8 cellular contexts compared by ENCODE assay signal in genomic region chr3:182258538-182259177, GRCh38.
DNase-seq lines count a peak whose midpoint lies in the region; ATAC-seq and TF ChIP-seq lines count a peak whose summit lies in the region.

No MANE protein-coding gene starts in this region.

- H3K4me3 Mint-ChIP-seq in WTC11, result no peak overlapping the region
- H3K4me3 Mint-ChIP-seq in activated naive CD8-positive, alpha-beta T cell treated with anti-CD3 and anti-CD28 coated beads for 36 hours, result no peak overlapping the region

- CTCF ChIA-PET in WTC11 (lab: Charles Lee), result no interaction called here

- TF ChIP-seq CTCF in GM12864 (IDR thresholded peaks at IDR 0.05; ENCODE audit: low read depth, low read length, missing control alignments) (peak; percentile 51), WTC11 (IDR thresholded peaks at IDR 0.05) (no peak)

- H3K27me3 Mint-ChIP-seq in WTC11 (ENCODE audit: low read depth), result no peaks in the 10 kb centered on the region
- peaks cover 27% of the 10 kb centered on the region for H3K27me3 Mint-ChIP-seq in activated naive CD8-positive, alpha-beta T cell treated with anti-CD3 and anti-CD28 coated beads for 36 hours

- ATAC-seq in WTC11 (peak; percentile 61), HG03039 (IDR thresholded peaks at IDR 0.05; ENCODE audit: unreplicated experiment) (no peak), HG03520 (IDR thresholded peaks at IDR 0.05; ENCODE audit: unreplicated experiment) (no peak), GM19328 (IDR thresholded peaks at IDR 0.05; ENCODE audit: unreplicated experiment) (no peak)

- DNase-seq in GM12864 (ENCODE audit: low read depth) (no peak), NCI-H1417 treated with DMSO at 0.1 percent for 48 hours (lab: John Stamatoyannopoulos, UW) (peak; percentile 55), WTC11 (ENCODE audit: low spot score) (no peak), kidney tubule cell (ENCODE audit: low spot score) (peak; percentile 61)
- DNase-seq in activated naive CD8-positive, alpha-beta T cell treated with anti-CD3 and anti-CD28 coated beads for 36 hours, result no peak

- no peaks in the 10 kb centered on the region for H3K36me3 Mint-ChIP-seq in WTC11
- H3K36me3 Mint-ChIP-seq in activated naive CD8-positive, alpha-beta T cell treated with anti-CD3 and anti-CD28 coated beads for 36 hours, result no peaks in the 10 kb centered on the region

- H3K9me3 Mint-ChIP-seq in WTC11, result no peaks in the 10 kb centered on the region
- H3K9me3 Mint-ChIP-seq in activated naive CD8-positive, alpha-beta T cell treated with anti-CD3 and anti-CD28 coated beads for 36 hours, result no peaks in the 10 kb centered on the region

- POLR2A ChIA-PET in WTC11 (lab: Charles Lee), result no interaction called here

- peaks cover 30% of the 10 kb centered on the region for H3K4me1 Mint-ChIP-seq in WTC11
- H3K4me1 Mint-ChIP-seq in activated naive CD8-positive, alpha-beta T cell treated with anti-CD3 and anti-CD28 coated beads for 36 hours, result no peaks in the 10 kb centered on the region

- H3K4me3 ChIP-seq in GM12864 (ENCODE audit: low read depth, low read length), result no peak overlapping the region

- H3K27ac Mint-ChIP-seq in WTC11, result no peak overlapping the region
- H3K27ac Mint-ChIP-seq in activated naive CD8-positive, alpha-beta T cell treated with anti-CD3 and anti-CD28 coated beads for 36 hours, result no peak overlapping the region

TF ChIP-seq in WTC11, 78 proteins besides CTCF, POLR2A, EP300 and RAD21:
- TF ChIP-seq TCF7 (CRISPR knock-in tag; IDR thresholded peaks at IDR 0.05; ENCODE audit: low read depth) (no peak), ATF3 (CRISPR knock-in tag; conservative IDR thresholded peaks at IDR 0.05) (no peak), SOX15 (CRISPR knock-in tag; IDR thresholded peaks at IDR 0.05) (no peak), NFYB (CRISPR knock-in tag; conservative IDR thresholded peaks at IDR 0.05; ENCODE audit: low read depth) (no peak), GTF2I (CRISPR knock-in tag; conservative IDR thresholded peaks at IDR 0.05) (no peak), CBFB (CRISPR knock-in tag; IDR thresholded peaks at IDR 0.05; ENCODE audit: low read depth) (no peak), SP1 (CRISPR knock-in tag; conservative IDR thresholded peaks at IDR 0.05) (no peak), FOXP4 (CRISPR knock-in tag; IDR thresholded peaks at IDR 0.05) (no peak), AR (CRISPR knock-in tag; IDR thresholded peaks at IDR 0.05) (no peak), FOXK1 (CRISPR knock-in tag; IDR thresholded peaks at IDR 0.05) (no peak)
- TF ChIP-seq, protein P1, sequence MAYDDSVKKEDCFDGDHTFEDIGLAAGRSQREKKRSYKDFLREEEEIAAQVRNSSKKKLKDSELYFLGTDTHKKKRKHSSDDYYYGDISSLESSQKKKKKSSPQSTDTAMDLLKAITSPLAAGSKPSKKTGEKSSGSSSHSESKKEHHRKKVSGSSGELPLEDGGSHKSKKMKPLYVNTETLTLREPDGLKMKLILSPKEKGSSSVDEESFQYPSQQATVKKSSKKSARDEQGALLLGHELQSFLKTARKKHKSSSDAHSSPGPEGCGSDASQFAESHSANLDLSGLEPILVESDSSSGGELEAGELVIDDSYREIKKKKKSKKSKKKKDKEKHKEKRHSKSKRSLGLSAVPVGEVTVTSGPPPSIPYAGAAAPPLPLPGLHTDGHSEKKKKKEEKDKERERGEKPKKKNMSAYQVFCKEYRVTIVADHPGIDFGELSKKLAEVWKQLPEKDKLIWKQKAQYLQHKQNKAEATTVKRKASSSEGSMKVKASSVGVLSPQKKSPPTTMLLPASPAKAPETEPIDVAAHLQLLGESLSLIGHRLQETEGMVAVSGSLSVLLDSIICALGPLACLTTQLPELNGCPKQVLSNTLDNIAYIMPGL (CRISPR knock-in tag; IDR thresholded peaks at IDR 0.05), result no peak
- TF ChIP-seq, protein P2, sequence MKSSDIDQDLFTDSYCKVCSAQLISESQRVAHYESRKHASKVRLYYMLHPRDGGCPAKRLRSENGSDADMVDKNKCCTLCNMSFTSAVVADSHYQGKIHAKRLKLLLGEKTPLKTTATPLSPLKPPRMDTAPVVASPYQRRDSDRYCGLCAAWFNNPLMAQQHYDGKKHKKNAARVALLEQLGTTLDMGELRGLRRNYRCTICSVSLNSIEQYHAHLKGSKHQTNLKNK (CRISPR knock-in tag; IDR thresholded peaks at IDR 0.05), result no peak

Comparison
In these comparisons a context has a peak if more than half of its experiments do, and no peak if none do; other contexts are left out.
1. DNase-seq: peak in NCI-H1417 treated with DMSO at 0.1 percent for 48 hours (single experiment) and kidney tubule cell (single experiment); none in GM12864 (single experiment), WTC11 (single experiment) and activated naive CD8-positive, alpha-beta T cell treated with anti-CD3 and anti-CD28 coated beads for 36 hours (single experiment).